9 cellular contexts compared by ENCODE assay signal in the genomic region with DNA sequence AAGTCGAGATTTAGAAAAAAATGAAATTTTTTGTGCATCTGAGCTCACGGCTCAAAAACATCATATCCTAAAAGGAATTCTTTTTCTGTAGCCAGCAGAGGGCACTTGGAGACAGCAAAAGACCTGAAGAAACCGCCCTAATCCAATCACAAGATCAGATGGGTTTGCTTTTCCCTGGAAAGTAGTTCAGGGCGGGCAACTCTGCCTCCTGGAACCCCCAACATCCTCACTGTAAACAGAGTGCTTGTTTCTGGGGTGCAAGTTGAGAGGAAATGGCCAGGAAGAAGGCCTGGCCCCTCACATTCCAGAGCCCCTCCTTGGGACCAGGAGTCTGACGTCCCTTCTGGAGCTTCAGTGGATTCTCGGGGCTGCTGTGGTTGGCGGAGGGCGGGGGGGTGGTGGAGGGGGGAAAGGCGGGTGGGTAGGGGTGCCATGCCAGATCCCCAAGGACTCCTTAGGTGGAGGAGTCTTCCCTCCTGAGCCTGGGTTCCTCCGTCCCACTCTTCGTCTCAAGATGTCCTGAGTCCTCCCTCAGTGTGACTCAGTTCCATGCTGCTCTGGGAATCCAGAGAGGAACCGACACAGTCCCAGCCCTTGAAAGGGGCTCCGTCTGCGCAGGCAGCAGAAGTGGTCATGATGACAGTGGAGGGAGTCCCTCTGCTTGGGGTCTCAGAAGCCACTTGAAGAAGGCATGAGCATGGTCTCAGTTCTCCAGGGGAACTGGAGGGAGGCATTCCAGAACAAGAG. TPM values are rescaled to one million over a fixed set of nuclear protein-coding genes. Genes with fewer than 3 reads are reported as not detected.
A peak's percentile ranks its signal among the peaks of the same experiment; 100 is the strongest.
DNase-seq lines count a peak whose midpoint lies in the region; ATAC-seq, FAIRE-seq and TF ChIP-seq lines count a peak whose summit lies in the region.
"Had no signal": no experiment of that assay in that cellular context is flagged by ENCODE, and none has a peak within 500 bp of the region (broad histone marks: within the 10 kb centered on the region; RNA-seq: fewer than 3 reads in every experiment).

No MANE protein-coding gene starts in this region.

- no peak overlapping the region for H3K4me3 ChIP-seq in MM.1S (ENCODE audit: low read length)
- H3K4me3 ChIP-seq: BLaER1 treated with 17β-estradiol and CSF1 and Interleukin-3, amounts not matched to agents 10 nM and 100 nM had no signal

- H3K4me2 ChIP-seq in MM.1S (ENCODE audit: low read depth, low read length): no peak overlapping the region
- H3K4me2 ChIP-seq: BLaER1 treated with 17β-estradiol and CSF1 and Interleukin-3, amounts not matched to agents 10 nM and 100 nM had no signal

- no peak overlapping the region for H2AFZ ChIP-seq in MM.1S (ENCODE audit: low read length)

- H3K36me3 ChIP-seq in MM.1S (replicated peaks; ENCODE audit: insufficient read depth, low read length): no peaks in the 10 kb centered on the region

- H3K9ac ChIP-seq in MM.1S (ENCODE audit: low read length): no peak overlapping the region
- H3K9ac ChIP-seq: BLaER1 treated with 17β-estradiol and CSF1 and Interleukin-3, amounts not matched to agents 10 nM and 100 nM had no signal

- TF ChIP-seq CTCF in MM.1S (IDR thresholded peaks at IDR 0.05; ENCODE audit: low read length): peak; percentile 35

- no peak for TF ChIP-seq POLR2A in GM12891 (IDR thresholded peaks at IDR 0.05; ENCODE audit: low read depth, low read length)

- H3F3A ChIP-seq in MM.1S (ENCODE audit: insufficient read depth, low read length): no peaks in the 10 kb centered on the region

- H3K9me3 ChIP-seq in MM.1S (replicated peaks; ENCODE audit: insufficient read depth, low read length): no peaks in the 10 kb centered on the region
- H3K9me3 ChIP-seq: BLaER1 treated with 17β-estradiol and CSF1 and Interleukin-3, amounts not matched to agents 10 nM and 100 nM had no signal

- no peak overlapping the region for H3K27ac ChIP-seq in MM.1S (ENCODE audit: low read length)
- H3K27ac ChIP-seq: BLaER1 treated with 17β-estradiol and CSF1 and Interleukin-3, amounts not matched to agents 10 nM and 100 nM had no signal

- ATAC-seq in left colon (peak; percentile 73), GM18517 (IDR thresholded peaks at IDR 0.05; ENCODE audit: unreplicated experiment) (no peak)

- FAIRE-seq in GM12891 (lab: Jason Lieb, UNC): no peak

- DNase-seq in DMS79 treated with DMSO at 0.1 percent for 48 hours (lab: John Stamatoyannopoulos, UW) (peak; percentile 4), DMS79 (lab: John Stamatoyannopoulos, UW) (no peak), MM.1S (no peak), astrocyte of the hippocampus (ENCODE audit: low read depth, low spot score) (peak; percentile 65), left colon (no peak), GM12891 (ENCODE audit: insufficient read length, low spot score) (no peak), activated gamma-delta T cell treated with Interleukin-2 at 50 U/mL for 16 hours (no peak)

- H3K4me1 ChIP-seq in MM.1S (ENCODE audit: low read length): 0 out of 2 replicates have a peak, but pooled peaks cover 3% of the 10 kb centered on the region

- no peaks in the 10 kb centered on the region for H3K27me3 ChIP-seq in MM.1S (replicated peaks; ENCODE audit: insufficient read depth, low read length)
- H3K27me3 ChIP-seq: BLaER1 treated with 17β-estradiol and CSF1 and Interleukin-3, amounts not matched to agents 10 nM and 100 nM had no signal

- intact Hi-C loops in left colon (cut with DNase I, micrococcal nuclease): loop anchor here in 1 of 2 donors (10.0 kb wide), 1 partner anchor 315 kb away; no protein-coding TSS in a partner anchor

- no peaks in the 10 kb centered on the region for H4K20me1 ChIP-seq in MM.1S (ENCODE audit: insufficient read depth, low read length)
- H4K20me1 ChIP-seq: BLaER1 treated with 17β-estradiol and CSF1 and Interleukin-3, amounts not matched to agents 10 nM and 100 nM had no signal

- H3K9me2 ChIP-seq in MM.1S (replicated peaks; ENCODE audit: insufficient read depth, low read length): no peaks in the 10 kb centered on the region

- H3K79me2 ChIP-seq in MM.1S (ENCODE audit: low read length): no peaks in the 10 kb centered on the region

TF ChIP-seq in GM12891, 5 proteins besides CTCF, POLR2A, EP300 and RAD21:
- TF ChIP-seq PAX5 (IDR thresholded peaks at IDR 0.05; ENCODE audit: insufficient read depth, low read length, severe bottlenecking) (no peak), TAF1 (IDR thresholded peaks at IDR 0.05; ENCODE audit: low read depth, low read length) (no peak), POLR2AphosphoS5 (IDR thresholded peaks at IDR 0.05; ENCODE audit: low read depth, low read length) (no peak), SPI1 (IDR thresholded peaks at IDR 0.05; ENCODE audit: low read depth, low read length) (no peak), POU2F2 (IDR thresholded peaks at IDR 0.05; ENCODE audit: low read depth, low read length) (no peak)

RNA-seq across cellular contexts. Expression of gene CCK, which starts 35.9 kb away (rescaled TPM):
- not detected for total RNA-seq in left colon
- polyA plus RNA-seq in GM12891 (2012; ENCODE audit: low read depth, missing spikeins): not detected

Comparison
In these comparisons a context has a peak if more than half of its experiments do, and no peak if none do; other contexts are left out.
1. DNase-seq: peak in DMS79 treated with DMSO at 0.1 percent for 48 hours (single experiment) and astrocyte of the hippocampus (single experiment); none in DMS79 (single experiment), MM.1S (single experiment), left colon (0 of 2), GM12891 (single experiment) and activated gamma-delta T cell treated with Interleukin-2 at 50 U/mL for 16 hours (single experiment).